In the genomic region with DNA sequence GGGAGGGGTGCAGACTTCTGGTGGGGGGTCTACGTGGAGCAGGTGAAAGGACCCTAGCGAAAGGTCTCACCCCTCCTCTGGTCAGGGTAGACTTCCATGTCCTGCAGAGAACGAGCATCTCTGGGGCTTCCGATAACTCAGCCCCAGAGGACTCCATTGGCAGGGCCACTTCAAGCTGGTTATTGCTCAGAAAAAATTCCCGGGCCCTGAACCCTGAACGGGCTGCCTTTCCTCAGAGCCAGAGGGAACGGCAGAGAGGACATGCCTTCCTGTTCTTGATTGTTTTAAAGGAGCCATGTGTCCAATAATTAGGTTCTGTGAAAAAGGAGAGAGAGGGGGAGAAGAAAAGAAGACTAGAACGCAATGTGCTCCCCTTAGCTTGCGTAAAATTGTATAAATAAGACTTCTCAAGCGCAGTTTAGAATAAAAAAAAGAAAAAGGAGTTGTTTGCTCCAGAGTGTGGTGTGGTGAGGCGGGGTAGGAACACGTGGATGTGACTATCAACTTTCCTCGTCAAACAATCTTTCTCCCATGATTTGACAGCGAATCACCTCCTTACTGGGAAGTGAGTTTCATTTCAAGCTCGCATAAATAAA, we compare ENCODE assay signal across 11 cellular contexts.
DNase-seq lines count a peak whose midpoint lies in the region; ATAC-seq, FAIRE-seq and TF ChIP-seq lines count a peak whose summit lies in the region.
"Had no signal": no experiment of that assay in that cellular context is flagged by ENCODE, and none has a peak within 500 bp of the region (broad histone marks: within the 10 kb centered on the region; RNA-seq: fewer than 3 reads in every experiment).

No MANE protein-coding gene starts in this region.

- TF ChIP-seq POLR2A in thyroid gland (IDR thresholded peaks at IDR 0.05) (no peak), GM12892 (IDR thresholded peaks at IDR 0.05; ENCODE audit: low read depth, low read length) (no peak)

- TF ChIP-seq CTCF in bronchial epithelial cell (IDR thresholded peaks at IDR 0.05; ENCODE audit: insufficient read depth, low read length, severe bottlenecking) (no peak), lower lobe of right lung (IDR thresholded peaks at IDR 0.05) (no peak), thyroid gland (IDR thresholded peaks at IDR 0.05) (no peak)

- intact Hi-C loops in lower lobe of right lung (cut with DNase I) (no loop called here), thyroid gland (cut with DNase I) (no loop called here)

- no peak overlapping the region for H3K4me3 ChIP-seq in bronchial epithelial cell (ENCODE audit: low read depth, low read length)
- H3K4me3 ChIP-seq in lower lobe of right lung = peak overlapping the region; percentile 31
- no peak overlapping the region for H3K4me3 ChIP-seq in thyroid gland (replicated peaks in 1 of 3)

- H3K27ac ChIP-seq in lower lobe of right lung (no peak overlapping the region), thyroid gland (peak overlapping the region in 2 of 3 donors; percentile 43 to 60)

- H3K27me3 ChIP-seq in bronchial epithelial cell (ENCODE audit: control insufficient read depth, insufficient read depth, low read length) (no peaks in the 10 kb centered on the region), lower lobe of right lung (ENCODE audit: low read depth) (no peaks in the 10 kb centered on the region), thyroid gland (no peaks in the 10 kb centered on the region)

- H3K4me1 ChIP-seq in lower lobe of right lung = peaks cover 14% of the 10 kb centered on the region
- peaks cover 16 to 29% of the 10 kb centered on the region in 2 donors for H3K4me1 ChIP-seq in thyroid gland

- ATAC-seq in lower lobe of right lung (peak; percentile 39 to 76), HG03457 (IDR thresholded peaks at IDR 0.05; ENCODE audit: unreplicated experiment) (no peak)

- H3K36me3 ChIP-seq in bronchial epithelial cell (ENCODE audit: control insufficient read depth, insufficient read depth, low read length) = no peaks in the 10 kb centered on the region
- no peaks in the 10 kb centered on the region for H3K36me3 ChIP-seq in lower lobe of right lung
- H3K36me3 ChIP-seq in thyroid gland = no peaks in the 10 kb centered on the region

- WGBS in thyroid gland, 2 donors = 63 to 65% methylated on average over 15 of the region's 15 CpGs

- DNase-seq in HS-27A (ENCODE audit: low read depth) = peak; percentile 59
- DNase-seq in bronchial epithelial cell (ENCODE audit: low read depth) = peak; percentile 77
- DNase-seq in lower lobe of right lung = no peak
- DNase-seq in thyroid gland = no peak
- DNase-seq in COR-L47 (lab: John Stamatoyannopoulos, UW) = no peak
- DNase-seq in GM12892 (ENCODE audit: insufficient read length) = no peak
- DNase-seq in NCI-H82 (lab: John Stamatoyannopoulos, UW) = no peak
- DNase-seq: amniotic stem cell, islet precursor cell, NCI-H187 had no signal

- FAIRE-seq in bronchial epithelial cell (lab: Jason Lieb, UNC) (no peak), GM12892 (lab: Jason Lieb, UNC) (no peak)

- H3K9me3 ChIP-seq in lower lobe of right lung (no peaks in the 10 kb centered on the region), thyroid gland (no peaks in the 10 kb centered on the region)

Comparison
In these comparisons a context has a peak if more than half of its experiments do, and no peak if none do; other contexts are left out.
1. DNase-seq: peak in HS-27A (single experiment) and bronchial epithelial cell (single experiment); none in lower lobe of right lung (single experiment), thyroid gland (0 of 2), COR-L47 (single experiment), GM12892 (single experiment) and NCI-H82 (single experiment).